Comparison of ENCODE assay signal across 9 cellular contexts in the genomic region with DNA sequence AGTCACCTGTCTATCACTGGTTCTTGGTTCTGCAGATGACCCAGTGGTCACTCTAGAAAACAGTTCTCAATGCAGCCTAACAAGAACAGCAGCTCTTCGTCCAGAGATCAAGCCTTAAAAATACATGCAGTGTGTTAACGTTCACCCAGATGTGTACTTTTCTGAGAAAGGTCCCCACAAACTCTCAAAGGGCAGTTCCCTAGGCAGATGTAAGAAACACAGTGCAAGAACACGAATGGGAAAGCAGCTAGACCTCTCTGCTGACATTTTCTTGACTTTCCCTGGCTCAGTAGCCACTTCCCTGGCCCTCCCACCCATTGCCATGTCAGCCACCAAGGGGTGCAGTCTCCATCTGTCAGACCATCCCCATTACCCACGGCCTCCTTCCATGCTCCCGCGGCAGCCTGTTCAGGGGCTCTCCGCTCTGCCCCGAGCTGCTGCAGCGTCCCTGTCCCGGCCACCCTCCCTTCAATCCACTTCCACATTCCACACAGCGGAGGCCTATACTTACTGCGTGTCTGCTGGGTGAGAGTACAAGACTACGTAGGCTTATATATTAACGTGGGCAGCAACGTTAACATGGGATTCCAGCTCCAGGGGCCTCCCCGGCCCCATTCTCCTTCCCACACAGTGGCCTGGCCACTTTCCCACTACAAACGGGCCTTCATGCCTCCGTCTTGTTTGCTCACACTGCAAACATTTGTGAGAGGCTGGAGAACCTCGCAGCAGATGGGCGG. TPM values are rescaled to one million over a fixed set of nuclear protein-coding genes. Genes with fewer than 3 reads are reported as not detected.
DNase-seq lines count a peak whose midpoint lies in the region; ATAC-seq and TF ChIP-seq lines count a peak whose summit lies in the region.
"Had no signal": no experiment of that assay in that cellular context is flagged by ENCODE, and none has a peak within 500 bp of the region (broad histone marks: within the 10 kb centered on the region; RNA-seq: fewer than 3 reads in every experiment).

No MANE protein-coding gene starts in this region.

- TF ChIP-seq POLR2A in stomach (IDR thresholded peaks at IDR 0.05) = no peak

- no peak overlapping the region for H2BK5ac ChIP-seq in H9 (ENCODE audit: insufficient read length, low read length)

- H3K9me3 ChIP-seq in H9 (ENCODE audit: control insufficient read depth, low read depth, low read length) (no peaks in the 10 kb centered on the region), lung (ENCODE audit: control insufficient read depth in 2 of 2, insufficient read depth in 1 of 2, low read length in 1 of 2) (no peaks in the 10 kb centered on the region), stomach (no peaks in the 10 kb centered on the region)

- H3K4me1 ChIP-seq in H9 (ENCODE audit: insufficient read depth, low read length) = peaks cover 16% of the 10 kb centered on the region; the same call in 1 of the 2 replicates
- peaks cover 25 to 33% of the 10 kb centered on the region in 2 donors for H3K4me1 ChIP-seq in lung (ENCODE audit: control insufficient read depth in 2 of 2, insufficient read depth in 2 of 2, low read length in 2 of 2)
- peaks cover 47 to 89% (median 63%) of the 10 kb centered on the region in 4 donors for H3K4me1 ChIP-seq in stomach

- no peak overlapping the region for H4K8ac ChIP-seq in H9 (replicated peaks; ENCODE audit: insufficient read length, low read depth, low read length)

- H3K27me3 Mint-ChIP-seq in H9 (ENCODE audit: low read depth) = no peaks in the 10 kb centered on the region
- H3K27me3 Mint-ChIP-seq: activated naive CD8-positive, alpha-beta T cell treated with anti-CD3 and anti-CD28 coated beads, Interleukin-2, amount 10 ng/mL, durations not matched to agents 7 days and 5 days had no signal

- H3K56ac ChIP-seq in H9 (ENCODE audit: insufficient read length, low read depth, low read length) = no peak overlapping the region

- peaks cover 0 to 2% (median 0%) of the 10 kb centered on the region in 3 experiments; a peak in 2 of 7 replicates for H3K36me3 Mint-ChIP-seq in H9 (ENCODE audit: insufficient read depth in 1 of 3, low read depth in 3 of 3)

- intact Hi-C loops in stomach (cut with DNase I; ENCODE audit: low total_unique reads) = no loop called here

- H2BK15ac ChIP-seq in H9 (ENCODE audit: low read depth, low read length) = no peak overlapping the region

- no peak overlapping the region for H4K5ac ChIP-seq in H9 (ENCODE audit: insufficient read length, low read depth, low read length)

- peaks cover 54 to 59% of the 10 kb centered on the region in 2 experiments for H3K4me1 Mint-ChIP-seq in H9

- no CpG with 5 or more reads among the region's 20 CpGs for WGBS in H9 (ENCODE audit: extremely low coverage, insufficient read length, low lambda C conversion rate)
- 63 to 74% methylated on average over 20 of the region's 20 CpGs for WGBS in lung, 2 donors
- 18 to 49% (median 27%) methylated on average over 20 of the region's 20 CpGs for WGBS in stomach, 5 donors

- no peak overlapping the region for H3K23ac ChIP-seq in H9 (ENCODE audit: insufficient read length, low read depth, low read length)

- DNase-seq in H9 (no peak), cortex of kidney (lab: John Stamatoyannopoulos, UW) (peak; percentile 12), lung (ENCODE audit: low spot score) (peak; percentile 44), stomach (peak; percentile 75), NCI-H524 treated with DMSO at 0.1 percent for 48 hours (lab: John Stamatoyannopoulos, UW) (no peak)
- no peak for DNase-seq in central memory CD4-positive, alpha-beta T cell
- DNase-seq: activated naive CD8-positive, alpha-beta T cell treated with anti-CD3 and anti-CD28 coated beads, Interleukin-2, amount 10 ng/mL, durations not matched to agents 7 days and 5 days had no signal

- no peaks in the 10 kb centered on the region for H3K23me2 ChIP-seq in H9 (ENCODE audit: insufficient read length, low read depth, low read length, poor library complexity, severe bottlenecking)

- no peak overlapping the region for H3K4me3 Mint-ChIP-seq in H9
- H3K4me3 Mint-ChIP-seq: activated naive CD8-positive, alpha-beta T cell treated with anti-CD3 and anti-CD28 coated beads, Interleukin-2, amount 10 ng/mL, durations not matched to agents 7 days and 5 days had no signal

- H3K27me3 ChIP-seq in H9 (ENCODE audit: insufficient read depth, low read length) (no peaks in the 10 kb centered on the region), lung (ENCODE audit: control insufficient read depth, insufficient read depth) (no peaks in the 10 kb centered on the region), stomach (no peaks in the 10 kb centered on the region)

- TF ChIP-seq EP300 in stomach (IDR thresholded peaks at IDR 0.05) = no peak

- H3K27ac ChIP-seq in H9 (ENCODE audit: insufficient read length, low read depth, low read length) = no peak overlapping the region
- peak overlapping the region in 1 of 2 donors; percentile 51 for H3K27ac ChIP-seq in lung (ENCODE audit: low read depth in 1 of 2, low read length in 1 of 2)
- H3K27ac ChIP-seq in stomach = peak overlapping the region; percentile 36 to 74 (median 58)

- H4K91ac ChIP-seq in H9 (ENCODE audit: insufficient read length, low read depth, low read length) = no peak overlapping the region

- H3K9me3 Mint-ChIP-seq in H9 = no peaks in the 10 kb centered on the region
- H3K9me3 Mint-ChIP-seq: activated naive CD8-positive, alpha-beta T cell treated with anti-CD3 and anti-CD28 coated beads, Interleukin-2, amount 10 ng/mL, durations not matched to agents 7 days and 5 days had no signal

- H2BK120ac ChIP-seq in H9 (ENCODE audit: low read depth, low read length, poor library complexity, severe bottlenecking) = no peak overlapping the region

- peak overlapping the region in 2 of 3 experiments; percentile 69 to 80; a peak in 5 of 7 replicates for H3K27ac Mint-ChIP-seq in H9

- no peak overlapping the region for H3T11ph ChIP-seq in H9 (ENCODE audit: low read length)

- H4K20me1 ChIP-seq in H9 (ENCODE audit: control insufficient read depth, insufficient read depth, insufficient read length) = no peaks in the 10 kb centered on the region

- no peak for TF ChIP-seq CTCF in H9 (conservative IDR thresholded peaks at IDR 0.05)
- no peak for TF ChIP-seq CTCF in lung (IDR thresholded peaks at IDR 0.05; ENCODE audit: control extremely low read depth, extremely low read depth)
- no peak for TF ChIP-seq CTCF in stomach (IDR thresholded peaks at IDR 0.05)

- H3K4me3 ChIP-seq in lung (no peak overlapping the region), stomach (peak overlapping the region in 2 of 4 donors; percentile 16 to 20)

- ATAC-seq in lung (ENCODE audit: insufficient read depth, low FRiP score) (peak; percentile 32), HG03469 (IDR thresholded peaks at IDR 0.05; ENCODE audit: unreplicated experiment) (no peak), HG03565 (IDR thresholded peaks at IDR 0.05; ENCODE audit: unreplicated experiment) (no peak)

- H3K36me3 ChIP-seq in lung (ENCODE audit: control insufficient read depth in 2 of 2, insufficient read depth in 2 of 2, low read length in 2 of 2) = peaks cover 0 to 2% of the 10 kb centered on the region in 2 donors
- H3K36me3 ChIP-seq in stomach = no peaks in the 10 kb centered on the region

- H3K4me2 ChIP-seq in H9 (ENCODE audit: insufficient read depth, insufficient read length, low read length) = no peak overlapping the region

- no peak overlapping the region for H3K9ac ChIP-seq in H9 (ENCODE audit: extremely low read depth, insufficient read length, low read length)

- H2BK12ac ChIP-seq in H9 (ENCODE audit: insufficient read length, low read depth, low read length) = no peak overlapping the region

- no peak overlapping the region for H2AFZ ChIP-seq in H9 (ENCODE audit: low read length)

- peak overlapping the region; percentile 31; the same call in 1 of the 2 replicates for H3K14ac ChIP-seq in H9 (ENCODE audit: insufficient read depth, low read length)

- no peaks in the 10 kb centered on the region for H3K79me1 ChIP-seq in H9 (ENCODE audit: insufficient read depth, low read depth, low read length, poor library complexity, severe bottlenecking)

- no peak overlapping the region for H2AK5ac ChIP-seq in H9 (ENCODE audit: insufficient read length, low read length)

- peaks cover 1% of the 10 kb centered on the region; the same call in 1 of the 2 replicates for H3K79me2 ChIP-seq in H9 (ENCODE audit: insufficient read depth, low read length)

- no peak overlapping the region for H3K18ac ChIP-seq in H9 (ENCODE audit: insufficient read length, low read depth, low read length)

- H3K4ac ChIP-seq in H9 (ENCODE audit: low read depth, low read length) = no peak overlapping the region

- no peak overlapping the region for H2BK20ac ChIP-seq in H9 (ENCODE audit: low read depth, low read length, poor library complexity, severe bottlenecking)

RNA-seq across cellular contexts. Expression of gene IRF2, which starts 34.3 kb away (rescaled TPM):
- total RNA-seq in H9 (2021) (13.3 and 13.5 TPM in 2 replicates), lung (10 to 100 TPM; 30.7 to 65.8 TPM), stomach (100 to 1,000 TPM in 2 of 5 donors, 10 to 100 TPM in 2, 1 to 10 TPM in 1; 5.5 to 253 (median 45.4) TPM)
- polyA plus RNA-seq in lung (10 to 100 TPM; 16.4 to 55.4 TPM), stomach (10 to 100 TPM; 18.3 to 30.4 (median 20.4) TPM)

Comparison
In these comparisons a context has a peak if more than half of its experiments do, and no peak if none do; other contexts are left out.
1. DNase-seq: peak in cortex of kidney (single experiment), lung (single experiment) and stomach (single experiment); none in H9 (single experiment), central memory CD4-positive, alpha-beta T cell (single experiment) and NCI-H524 treated with DMSO at 0.1 percent for 48 hours (single experiment).